22 cellular contexts compared by ENCODE assay signal in the genomic region with DNA sequence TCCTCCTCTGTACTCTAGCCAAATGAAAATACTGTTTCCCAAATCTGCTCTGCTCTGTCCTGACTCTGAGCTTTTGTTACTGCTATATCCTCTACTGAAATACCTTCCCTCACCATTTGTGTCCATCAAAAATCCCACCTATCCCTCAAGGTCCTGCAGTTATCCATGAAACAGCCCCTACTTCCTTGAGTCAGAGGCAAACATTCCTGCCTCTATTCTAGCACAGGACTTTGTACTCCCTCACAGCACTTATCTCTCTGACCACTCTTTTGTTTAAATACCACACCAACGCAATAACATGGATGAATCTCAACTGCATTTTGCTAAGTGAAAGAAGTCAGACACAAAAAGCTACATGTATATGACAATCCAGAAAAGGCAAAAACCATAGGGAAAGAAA. TPM values are rescaled to one million over a fixed set of nuclear protein-coding genes. Genes with fewer than 3 reads are reported as not detected.
DNase-seq lines count a peak whose midpoint lies in the region; ATAC-seq and TF ChIP-seq lines count a peak whose summit lies in the region.
"Had no signal": no experiment of that assay in that cellular context is flagged by ENCODE, and none has a peak within 500 bp of the region (broad histone marks: within the 10 kb centered on the region; RNA-seq: fewer than 3 reads in every experiment).

No MANE protein-coding gene starts in this region.

- H3K79me2 ChIP-seq in smooth muscle cell (ENCODE audit: low read depth): no peaks in the 10 kb centered on the region

- H2AFZ ChIP-seq in smooth muscle cell (ENCODE audit: low read depth): no peak overlapping the region

- ATAC-seq in right lobe of liver: peak; percentile 56 to 80 (median 68)
- no peak for ATAC-seq in GM18909 (IDR thresholded peaks at IDR 0.05; ENCODE audit: poor library complexity, unreplicated experiment)
- ATAC-seq: HCT116, Panc1 had no signal

- H3K36me3 ChIP-seq in right lobe of liver: no peaks in the 10 kb centered on the region
- no peaks in the 10 kb centered on the region for H3K36me3 ChIP-seq in smooth muscle cell (ENCODE audit: low read depth)
- H3K36me3 ChIP-seq: BLaER1 treated with 17β-estradiol and CSF1 and Interleukin-3, amounts not matched to agents 10 nM and 100 nM had no signal

- H4K20me1 ChIP-seq in smooth muscle cell (ENCODE audit: low read depth): no peaks in the 10 kb centered on the region
- H4K20me1 ChIP-seq: BLaER1 treated with 17β-estradiol and CSF1 and Interleukin-3, amounts not matched to agents 10 nM and 100 nM had no signal

- H3K27me3 ChIP-seq in right lobe of liver: no peaks in the 10 kb centered on the region
- H3K27me3 ChIP-seq in smooth muscle cell (ENCODE audit: low read depth): no peaks in the 10 kb centered on the region

- intact Hi-C loops in right lobe of liver (cut with DNase I): no loop called here

- TF ChIP-seq POLR2A in right lobe of liver (IDR thresholded peaks at IDR 0.05): no peak

- no peak for TF ChIP-seq CTCF in right lobe of liver (IDR thresholded peaks at IDR 0.05)
- no peak for TF ChIP-seq CTCF in smooth muscle cell (IDR thresholded peaks at IDR 0.05; ENCODE audit: borderline replicate concordance, insufficient read depth, poor library complexity, severe bottlenecking)

- H3F3A ChIP-seq in smooth muscle cell (ENCODE audit: low read depth): no peaks in the 10 kb centered on the region

- H3K4me2 ChIP-seq in smooth muscle cell: no peak overlapping the region
- H3K4me2 ChIP-seq: BLaER1 treated with 17β-estradiol and CSF1 and Interleukin-3, amounts not matched to agents 10 nM and 100 nM had no signal

- H3K9me3 ChIP-seq in right lobe of liver: no peaks in the 10 kb centered on the region
- H3K9me3 ChIP-seq in smooth muscle cell (replicated peaks; ENCODE audit: low read depth): no peaks in the 10 kb centered on the region
- H3K9me3 ChIP-seq: BLaER1 treated with 17β-estradiol and CSF1 and Interleukin-3, amounts not matched to agents 10 nM and 100 nM had no signal

- H3K27ac ChIP-seq in right lobe of liver: peak overlapping the region in 1 of 3 donors; percentile 52
- H3K27ac ChIP-seq in smooth muscle cell (ENCODE audit: low read depth): peak overlapping the region; percentile 56
- H3K27ac ChIP-seq: BLaER1 treated with 17β-estradiol and CSF1 and Interleukin-3, amounts not matched to agents 10 nM and 100 nM had no signal

- WGBS in right lobe of liver (ENCODE audit: insufficient coverage, low coverage, low lambda C conversion rate, missing lambda C conversion rate): 33% methylated on average over 1 of the region's 1 CpG
- WGBS in smooth muscle cell (ENCODE audit: low lambda C conversion rate): 50% methylated on average over 1 of the region's 1 CpG

- DNase-seq in DMS53 treated with DMSO at 0.1 percent for 48 hours (lab: John Stamatoyannopoulos, UW; ENCODE audit: unreplicated experiment) (peak; percentile 21), amniotic epithelial cell (ENCODE audit: low read depth) (peak; percentile 29), right lobe of liver (no peak), smooth muscle cell (lab: John Stamatoyannopoulos, UW; ENCODE audit: unreplicated experiment) (no peak), SW480 (ENCODE audit: low spot score) (no peak), AG08395 (ENCODE audit: low spot score) (no peak), cerebellar cortex (ENCODE audit: low spot score) (no peak)
- DNase-seq: CD4-positive, alpha-beta memory T cell; EL; GF-D8; KBM-7; NCI-H1105; NCI-H146; NCI-H2029; NCI-H226; NCI-H510A treated with DMSO at 0.1 percent for 48 hours; NCI-H748 treated with DMSO at 0.1 percent for 48 hours; NK-92 treated with Interleukin-12 subunit alpha and Interleukin-12 subunit beta, amount 100 ng/mL, for 24 hours had no signal

- H3K4me3 ChIP-seq in right lobe of liver (peak overlapping the region in 1 of 3 donors; percentile 21), smooth muscle cell (no peak overlapping the region)
- H3K4me3 ChIP-seq: BLaER1 treated with 17β-estradiol and CSF1 and Interleukin-3, amounts not matched to agents 10 nM and 100 nM had no signal

- H3K4me1 ChIP-seq in right lobe of liver (peaks cover 0 to 18% (median 3%) of the 10 kb centered on the region in 4 donors), smooth muscle cell (ENCODE audit: low read depth) (no peaks in the 10 kb centered on the region)

- no peak overlapping the region for H3K9ac ChIP-seq in smooth muscle cell (ENCODE audit: low read depth)
- H3K9ac ChIP-seq: BLaER1 treated with 17β-estradiol and CSF1 and Interleukin-3, amounts not matched to agents 10 nM and 100 nM had no signal

RNA-seq across cellular contexts. Expression of gene RNF128, which starts 10.5 kb away (rescaled TPM):
- total RNA-seq in right lobe of liver: 10 to 100 TPM; 39.4 to 48.7 (median 45.4) TPM
- total RNA-seq in smooth muscle cell: 22.2 and 26.7 TPM in 2 replicates
- polyA plus RNA-seq in smooth muscle cell: 13.2 and 13.6 TPM in 2 replicates

Comparison
In these comparisons a context has a peak if more than half of its experiments do, and no peak if none do; other contexts are left out.
1. DNase-seq: peak in DMS53 treated with DMSO at 0.1 percent for 48 hours (single experiment) and amniotic epithelial cell (single experiment); none in right lobe of liver (0 of 3), smooth muscle cell (single experiment), SW480 (single experiment), AG08395 (single experiment) and cerebellar cortex (single experiment).